Comparison of ENCODE assay signal across 8 cellular contexts in genomic region chr11:22666700-22667439, GRCh38. TPM values are rescaled to one million over a fixed set of nuclear protein-coding genes. Genes with fewer than 3 reads are reported as not detected.
DNase-seq lines count a peak whose midpoint lies in the region; ATAC-seq and TF ChIP-seq lines count a peak whose summit lies in the region.

No MANE protein-coding gene starts in this region.

- H2BK15ac ChIP-seq in mesendoderm (replicated peaks; ENCODE audit: low read depth) = no peak overlapping the region

- peak overlapping the region; percentile 99 for H2AFZ ChIP-seq in GM23338

- H2AK5ac ChIP-seq in mesendoderm (ENCODE audit: low read length) = no peak overlapping the region

- H3K56ac ChIP-seq in mesendoderm (ENCODE audit: low read length) = peak overlapping the region; percentile 69

- H3K79me2 ChIP-seq in GM23338 (replicated peaks; ENCODE audit: insufficient read depth) (no peaks in the 10 kb centered on the region), mesendoderm (ENCODE audit: control insufficient read depth, insufficient read depth, low read length) (no peaks in the 10 kb centered on the region)

- no peak overlapping the region for H4K8ac ChIP-seq in mesendoderm (ENCODE audit: low read depth, low read length)

- peak overlapping the region; percentile 62 for H3K9ac ChIP-seq in mesendoderm (ENCODE audit: low read length)
- no peak overlapping the region for H3K9ac ChIP-seq in stomach smooth muscle (ENCODE audit: low read length in 2 of 2)

- WGBS in mesendoderm (ENCODE audit: extremely low coverage, insufficient coverage, low lambda C conversion rate) = no CpG with 5 or more reads among the region's 40 CpGs

- peak overlapping the region; percentile 92 for H3K4me2 ChIP-seq in GM23338
- H3K4me2 ChIP-seq in mesendoderm (ENCODE audit: low read length) = peak overlapping the region; percentile 58

- H3K4me1 Mint-ChIP-seq in GM23338 = peaks cover 22% of the 10 kb centered on the region

- H3K4ac ChIP-seq in mesendoderm (ENCODE audit: low read depth, low read length) = no peak overlapping the region

- no peaks in the 10 kb centered on the region for H3F3A ChIP-seq in GM23338 (replicated peaks; ENCODE audit: low read depth)

- H3K4me3 ChIP-seq in GM23338 (peak overlapping the region; percentile 72), mesendoderm (ENCODE audit: low read length) (peak overlapping the region; percentile 26), stomach smooth muscle (ENCODE audit: low read length in 2 of 2) (peak overlapping the region; percentile 57 to 59)
- H3K4me3 ChIP-seq in effector memory CD4-positive, alpha-beta T cell (ENCODE audit: insufficient read depth, low read depth, low read length, poor library complexity, severe bottlenecking) = no peak overlapping the region

- peaks cover 5% of the 10 kb centered on the region for H3K27me3 Mint-ChIP-seq in GM23338 (ENCODE audit: insufficient read depth, low read depth, poor library complexity)

- peak; percentile 70 for DNase-seq in GM13976 (ENCODE audit: low spot score)
- peak; percentile 84 for DNase-seq in GM23338 (ENCODE audit: low spot score)
- peak; percentile 80 to 85 for DNase-seq in NCI-H446 (lab: John Stamatoyannopoulos, UW)
- DNase-seq in ecto neural progenitor cell (ENCODE audit: low spot score) = peak; percentile 79
- peak; percentile 69 for DNase-seq in mesendoderm
- no peak for DNase-seq in effector memory CD4-positive, alpha-beta T cell

- H3K23ac ChIP-seq in mesendoderm (ENCODE audit: low read length) = no peak overlapping the region

- no peak overlapping the region for H3K27ac ChIP-seq in GM23338 (ENCODE audit: low read depth)
- no peak overlapping the region for H3K27ac ChIP-seq in mesendoderm (ENCODE audit: low read depth, low read length)
- no peak overlapping the region for H3K27ac ChIP-seq in stomach smooth muscle (ENCODE audit: low read length)
- no peak overlapping the region for H3K27ac ChIP-seq in effector memory CD4-positive, alpha-beta T cell (ENCODE audit: insufficient read depth, low read length, poor library complexity, severe bottlenecking)

- no peaks in the 10 kb centered on the region for H3K9me3 ChIP-seq in stomach smooth muscle (ENCODE audit: control insufficient read depth in 2 of 2, low read length in 2 of 2)
- no peaks in the 10 kb centered on the region for H3K9me3 ChIP-seq in effector memory CD4-positive, alpha-beta T cell (ENCODE audit: control insufficient read depth, low read length)

- no peak overlapping the region for H3K27ac Mint-ChIP-seq in GM23338

- ATAC-seq in GM23338 = peak; percentile 99
- no peak for ATAC-seq in GM19035 (IDR thresholded peaks at IDR 0.05; ENCODE audit: unreplicated experiment)

- H3K9me2 ChIP-seq in GM23338 (ENCODE audit: insufficient read depth) = no peaks in the 10 kb centered on the region

- no peaks in the 10 kb centered on the region for H3K36me3 ChIP-seq in GM23338 (ENCODE audit: insufficient read depth)
- no peaks in the 10 kb centered on the region for H3K36me3 ChIP-seq in mesendoderm (ENCODE audit: control insufficient read depth, insufficient read depth, low read length)
- no peaks in the 10 kb centered on the region for H3K36me3 ChIP-seq in stomach smooth muscle (ENCODE audit: control insufficient read depth in 2 of 2, insufficient read depth in 2 of 2, low read length in 2 of 2)
- H3K36me3 ChIP-seq in effector memory CD4-positive, alpha-beta T cell (ENCODE audit: control insufficient read depth, insufficient read depth, low read length) = no peaks in the 10 kb centered on the region

- no peaks in the 10 kb centered on the region for H3K9me3 Mint-ChIP-seq in GM23338

- H3K27me3 ChIP-seq in GM23338 (ENCODE audit: insufficient read depth) = peaks cover 27% of the 10 kb centered on the region
- H3K27me3 ChIP-seq in mesendoderm (ENCODE audit: insufficient read depth, low read length, poor library complexity) = peaks cover 4% of the 10 kb centered on the region
- peaks cover 14 to 16% of the 10 kb centered on the region in 2 donors for H3K27me3 ChIP-seq in stomach smooth muscle (ENCODE audit: control insufficient read depth in 1 of 2, insufficient read depth in 2 of 2, low read length in 2 of 2)
- H3K27me3 ChIP-seq in effector memory CD4-positive, alpha-beta T cell (replicated peaks; ENCODE audit: control insufficient read depth, insufficient read depth, low read length, poor library complexity, severe bottlenecking) = peaks cover 4% of the 10 kb centered on the region

- no peak overlapping the region for H4K5ac ChIP-seq in mesendoderm (ENCODE audit: low read length)

- H3K18ac ChIP-seq in mesendoderm (ENCODE audit: low read length) = peak overlapping the region; percentile 25

- H4K20me1 ChIP-seq in GM23338 (replicated peaks; ENCODE audit: insufficient read depth) = no peaks in the 10 kb centered on the region

- H3K79me1 ChIP-seq in mesendoderm (ENCODE audit: low read length) = no peaks in the 10 kb centered on the region

- H2BK120ac ChIP-seq in mesendoderm (ENCODE audit: low read depth, low read length) = no peak overlapping the region

- H3K4me3 Mint-ChIP-seq in GM23338 = peak overlapping the region; percentile 78

- no peaks in the 10 kb centered on the region for H3K36me3 Mint-ChIP-seq in GM23338 (ENCODE audit: low read depth)

- no peak for TF ChIP-seq CTCF in GM13976 (IDR thresholded peaks at IDR 0.05; ENCODE audit: borderline replicate concordance, control extremely low read depth, extremely low read depth, insufficient read depth, missing control alignments)
- TF ChIP-seq CTCF in GM23338 (conservative IDR thresholded peaks at IDR 0.05; ENCODE audit: low read depth in 2 of 2) = no peak

- peaks cover 16% of the 10 kb centered on the region for H3K4me1 ChIP-seq in GM23338 (ENCODE audit: insufficient read depth)
- H3K4me1 ChIP-seq in mesendoderm (ENCODE audit: control insufficient read depth, low read depth, low read length) = peaks cover 3% of the 10 kb centered on the region
- H3K4me1 ChIP-seq in stomach smooth muscle (ENCODE audit: control insufficient read depth, insufficient read depth, low read length) = peaks cover 5% of the 10 kb centered on the region
- H3K4me1 ChIP-seq in effector memory CD4-positive, alpha-beta T cell (ENCODE audit: control insufficient read depth, insufficient read depth, low read length, poor library complexity, severe bottlenecking) = peaks cover 4% of the 10 kb centered on the region

- no peak overlapping the region for H2BK5ac ChIP-seq in mesendoderm (ENCODE audit: low read length)

- in situ Hi-C loops in GM13976 (cut with MboI; ENCODE audit: low sequenced_read_pairs, unreplicated experiment) = no loop called here

TF ChIP-seq in GM23338, 12 proteins besides CTCF, POLR2A, EP300 and RAD21 (continues in another document):
- TF ChIP-seq ZNF331 (CRISPR knock-in tag; IDR thresholded peaks at IDR 0.05; ENCODE audit: low read depth) (no peak), ZNF114 (CRISPR knock-in tag; IDR thresholded peaks at IDR 0.05) (no peak), EZH2phosphoT487 (IDR thresholded peaks at IDR 0.05; ENCODE audit: unreplicated experiment) (no peak), STAT1 (IDR thresholded peaks at IDR 0.05; ENCODE audit: unreplicated experiment) (no peak), NANOG (IDR thresholded peaks at IDR 0.05; ENCODE audit: borderline replicate concordance) (no peak), JUNB (IDR thresholded peaks at IDR 0.05; ENCODE audit: unreplicated experiment) (no peak)

RNA-seq across cellular contexts. Expression of gene GAS2, which starts 0.5 kb away (rescaled TPM):
- total RNA-seq in GM23338 (2014; rRNA removed; shearing (Covaris generic)) = 5.0 and 6.7 TPM in 2 replicates
- 1.4 and 2.6 TPM in 2 replicates for polyA plus RNA-seq in GM23338 (2016; fragmentation: Nextera tagmentation; extraction: Ambion mirVana)
- polyA plus RNA-seq in mesendoderm (2013, experiment 1 of 2) = 2.1 TPM
- polyA plus RNA-seq in mesendoderm (2013, experiment 2 of 2) = 2.3 TPM

RNA-seq across cellular contexts. Expression of gene FANCF, which starts 41.2 kb away (rescaled TPM):
- total RNA-seq in GM23338 (2014; rRNA removed; shearing (Covaris generic)) = 31.8 and 34.6 TPM in 2 replicates
- 17.0 and 18.8 TPM in 2 replicates for polyA plus RNA-seq in GM23338 (2016; fragmentation: Nextera tagmentation; extraction: Ambion mirVana)
- 17.5 TPM for polyA plus RNA-seq in mesendoderm (2013, experiment 1 of 2)
- polyA plus RNA-seq in mesendoderm (2013, experiment 2 of 2) = 17.6 TPM

Comparison
In these comparisons a context has a peak if more than half of its experiments do, and no peak if none do; other contexts are left out.
1. DNase-seq: peak in GM13976 (single experiment), GM23338 (single experiment), NCI-H446 (2 of 2), ecto neural progenitor cell (single experiment) and mesendoderm (single experiment); none in effector memory CD4-positive, alpha-beta T cell (0 of 3).